In genomic region chr13:41050041-41050440, GRCh38 we compare ENCODE assay signal across 23 cellular contexts. TPM values are rescaled to one million over a fixed set of nuclear protein-coding genes. Genes with fewer than 3 reads are reported as not detected.
DNase-seq lines count a peak whose midpoint lies in the region; ATAC-seq and TF ChIP-seq lines count a peak whose summit lies in the region.
"Had no signal": no experiment of that assay in that cellular context is flagged by ENCODE, and none has a peak within 500 bp of the region (broad histone marks: within the 10 kb centered on the region; RNA-seq: fewer than 3 reads in every experiment).

No MANE protein-coding gene starts in this region.

- no peak overlapping the region for H3K4me3 Mint-ChIP-seq in activated CD8-positive, alpha-beta T cell treated with anti-CD3 and anti-CD28 coated beads for 36 hours
- H3K4me3 Mint-ChIP-seq in activated CD8-positive, alpha-beta T cell treated with anti-CD3 and anti-CD28 coated beads, Interleukin-2, amount 10 ng/mL, durations not matched to agents 7 days and 5 days: no peak overlapping the region
- H3K4me3 Mint-ChIP-seq: activated CD8-positive, alpha-beta memory T cell treated with anti-CD3 and anti-CD28 coated beads, Interleukin-2, amount 10 ng/mL, durations not matched to agents 7 days and 5 days; nephron had no signal

- no peak for TF ChIP-seq CTCF in activated CD8-positive, alpha-beta T cell treated with anti-CD3 and anti-CD28 coated beads for 36 hours (IDR thresholded peaks at IDR 0.05)
- no peak for TF ChIP-seq CTCF in cardiac fibroblast (IDR thresholded peaks at IDR 0.05; ENCODE audit: low read depth, low read length)
- TF ChIP-seq CTCF in gastrocnemius medialis (IDR thresholded peaks at IDR 0.05 in 4 of 5, conservative IDR thresholded peaks at IDR 0.05 in 1 of 5): no peak

- in situ Hi-C loops in gastrocnemius medialis (cut with MboI; ENCODE audit: low sequenced_read_pairs in 4 of 4): loop anchor here in 2 of 4 donors (10.0 to 25.0 kb wide), 3 partner anchors 75 to 263 kb away; partner anchors contain the start of gene SLC25A15 (in 1 of the 2)

- peaks cover 59% of the 10 kb centered on the region in 2 donors for H3K4me1 ChIP-seq in gastrocnemius medialis

- no peaks in the 10 kb centered on the region for H3K27me3 Mint-ChIP-seq in activated CD8-positive, alpha-beta T cell treated with anti-CD3 and anti-CD28 coated beads for 36 hours
- H3K27me3 Mint-ChIP-seq in activated CD8-positive, alpha-beta T cell treated with anti-CD3 and anti-CD28 coated beads, Interleukin-2, amount 10 ng/mL, durations not matched to agents 7 days and 5 days (ENCODE audit: low read depth): no peaks in the 10 kb centered on the region
- H3K27me3 Mint-ChIP-seq: activated CD8-positive, alpha-beta memory T cell treated with anti-CD3 and anti-CD28 coated beads, Interleukin-2, amount 10 ng/mL, durations not matched to agents 7 days and 5 days had no signal

- no peaks in the 10 kb centered on the region for H3K27me3 ChIP-seq in gastrocnemius medialis
- H3K27me3 ChIP-seq: BLaER1 had no signal

- POLR2A ChIA-PET in activated CD8-positive, alpha-beta T cell treated with anti-CD3 and anti-CD28 coated beads for 36 hours (lab: Charles Lee): interaction anchor here (1.3 to 1.7 kb wide), 2 partner anchors 8 to 11 kb away, joined by 3 to 4 read pairs; partner anchors contain the start of gene WBP4
- POLR2A ChIA-PET in activated CD8-positive, alpha-beta T cell treated with anti-CD3 and anti-CD28 coated beads, Interleukin-2, amount 10 ng/mL, durations not matched to agents 7 days and 5 days (lab: Charles Lee): no interaction called here

- H3K9me3 Mint-ChIP-seq in activated CD8-positive, alpha-beta T cell treated with anti-CD3 and anti-CD28 coated beads for 36 hours: peaks cover 5% of the 10 kb centered on the region
- H3K9me3 Mint-ChIP-seq in activated CD8-positive, alpha-beta T cell treated with anti-CD3 and anti-CD28 coated beads, Interleukin-2, amount 10 ng/mL, durations not matched to agents 7 days and 5 days (ENCODE audit: insufficient read depth): no peaks in the 10 kb centered on the region

- no peaks in the 10 kb centered on the region for H3K9me3 ChIP-seq in gastrocnemius medialis

- intact Hi-C loops in activated CD8-positive, alpha-beta T cell treated with anti-CD3 and anti-CD28 coated beads for 36 hours (cut with micrococcal nuclease): loop anchor here (5.0 to 10.0 kb wide), 2 partner anchors 68 to 145 kb away; partner anchors contain the start of gene KBTBD7
- intact Hi-C loops in gastrocnemius medialis (cut with DNase I; ENCODE audit: low total_unique reads): no loop called here

- no peak for TF ChIP-seq POLR2A in gastrocnemius medialis (IDR thresholded peaks at IDR 0.05)

- H3K36me3 Mint-ChIP-seq in activated CD8-positive, alpha-beta T cell treated with anti-CD3 and anti-CD28 coated beads for 36 hours (ENCODE audit: low read depth): peaks cover 20% of the 10 kb centered on the region
- peaks cover 31% of the 10 kb centered on the region for H3K36me3 Mint-ChIP-seq in activated CD8-positive, alpha-beta T cell treated with anti-CD3 and anti-CD28 coated beads, Interleukin-2, amount 10 ng/mL, durations not matched to agents 7 days and 5 days (ENCODE audit: low read depth)

- CTCF ChIA-PET in activated CD8-positive, alpha-beta T cell treated with anti-CD3 and anti-CD28 coated beads for 36 hours (lab: Charles Lee): interaction anchor here (0.7 to 2.4 kb wide), 4 partner anchors 10 to 75 kb away, joined by 3 to 11 read pairs (median 3); partner anchors contain the start of gene WBP4
- CTCF ChIA-PET in activated CD8-positive, alpha-beta T cell treated with anti-CD3 and anti-CD28 coated beads, Interleukin-2, amount 10 ng/mL, durations not matched to agents 7 days and 5 days (lab: Charles Lee): interaction anchor here (1.5 to 2.7 kb wide), 3 partner anchors 29 to 75 kb away, joined by 5 to 11 read pairs (median 7); partner anchors contain the start of gene ELF1

- H3K36me3 ChIP-seq in gastrocnemius medialis: no peaks in the 10 kb centered on the region

- peak; percentile 86 for ATAC-seq in activated CD8-positive, alpha-beta T cell treated with anti-CD3 and anti-CD28 coated beads for 36 hours
- ATAC-seq in activated CD8-positive, alpha-beta T cell treated with anti-CD3 and anti-CD28 coated beads, Interleukin-2, amount 10 ng/mL, durations not matched to agents 7 days and 5 days: no peak
- peak; percentile 75 to 85 for ATAC-seq in gastrocnemius medialis
- no peak for ATAC-seq in GM21423 (IDR thresholded peaks at IDR 0.05; ENCODE audit: unreplicated experiment)
- ATAC-seq: A549; activated CD8-positive, alpha-beta memory T cell treated with anti-CD3 and anti-CD28 coated beads, Interleukin-2, amount 10 ng/mL, durations not matched to agents 7 days and 5 days; Panc1 had no signal

- H3K27ac Mint-ChIP-seq in activated CD8-positive, alpha-beta T cell treated with anti-CD3 and anti-CD28 coated beads for 36 hours: no peak overlapping the region
- H3K27ac Mint-ChIP-seq in activated CD8-positive, alpha-beta T cell treated with anti-CD3 and anti-CD28 coated beads, Interleukin-2, amount 10 ng/mL, durations not matched to agents 7 days and 5 days: no peak overlapping the region
- H3K27ac Mint-ChIP-seq: activated CD8-positive, alpha-beta memory T cell treated with anti-CD3 and anti-CD28 coated beads, Interleukin-2, amount 10 ng/mL, durations not matched to agents 7 days and 5 days; nephron had no signal

- H3K27ac ChIP-seq in gastrocnemius medialis: peak overlapping the region; percentile 8 to 65 (median 34)
- H3K27ac ChIP-seq: A549, BLaER1, skin epidermis had no signal

- peaks cover 43% of the 10 kb centered on the region for H3K4me1 Mint-ChIP-seq in activated CD8-positive, alpha-beta T cell treated with anti-CD3 and anti-CD28 coated beads for 36 hours (ENCODE audit: low read depth)
- H3K4me1 Mint-ChIP-seq in activated CD8-positive, alpha-beta T cell treated with anti-CD3 and anti-CD28 coated beads, Interleukin-2, amount 10 ng/mL, durations not matched to agents 7 days and 5 days (ENCODE audit: low read depth): peaks cover 26% of the 10 kb centered on the region

- H3K4me3 ChIP-seq in cardiac fibroblast (replicated peaks in 1 of 2; ENCODE audit: low read depth in 2 of 2, low read length in 2 of 2) (no peak overlapping the region), gastrocnemius medialis (no peak overlapping the region)
- H3K4me3 ChIP-seq: A549, BLaER1, skin epidermis had no signal

- no peak for DNase-seq in activated CD8-positive, alpha-beta T cell treated with anti-CD3 and anti-CD28 coated beads for 36 hours
- DNase-seq in activated CD8-positive, alpha-beta T cell treated with anti-CD3 and anti-CD28 coated beads, Interleukin-2, amount 10 ng/mL, durations not matched to agents 7 days and 5 days: no peak
- DNase-seq in NOMO-1 (lab: John Stamatoyannopoulos, UW; ENCODE audit: unreplicated experiment in 2 of 2) (peak; percentile 56 to 82), cardiac fibroblast (ENCODE audit: low read depth in 2 of 2) (peak; percentile 18 to 50), gastrocnemius medialis (no peak), NCI-H1930 (lab: John Stamatoyannopoulos, UW) (no peak), glomerular visceral epithelial cell (ENCODE audit: extremely low spot score) (no peak)
- DNase-seq: activated CD4-positive, CD25-positive, alpha-beta regulatory T cell treated with anti-CD3 and anti-CD28 coated beads, Interleukin-2, amount 50 U/mL, for 72 hours; activated CD8-positive, alpha-beta memory T cell treated with anti-CD3 and anti-CD28 coated beads, Interleukin-2, amount 10 ng/mL, durations not matched to agents 7 days and 5 days; activated naive CD4-positive, alpha-beta T cell treated with Interleukin-2 at 50 U/mL for 16 hours; Kasumi-1; kidney glomerular epithelial cell; NCI-H1436; NCI-H2171 treated with DMSO at 0.1 percent for 48 hours; posterior cingulate gyrus; stimulated activated CD4-positive, alpha-beta T cell treated with anti-CD3 and anti-CD28 coated beads, Interleukin-2, amount 100 ng/mL, for 48 hours; T-helper 9 cell had no signal

RNA-seq across cellular contexts. Expression of gene WBP4, which starts 11.3 kb away (rescaled TPM):
- total RNA-seq in activated CD8-positive, alpha-beta T cell treated with anti-CD3 and anti-CD28 coated beads for 36 hours: 10 to 100 TPM in 1 of 2 experiments, 1 to 10 TPM in 1; 9.6 to 11.8 TPM
- 10 to 100 TPM in 1 of 2 experiments, 1 to 10 TPM in 1; 9.7 to 10.4 TPM for total RNA-seq in activated CD8-positive, alpha-beta T cell treated with anti-CD3 and anti-CD28 coated beads, Interleukin-2, amount 10 ng/mL, durations not matched to agents 7 days and 5 days
- total RNA-seq in gastrocnemius medialis: 10 to 100 TPM; 20.2 to 31.3 (median 25.5) TPM

RNA-seq across cellular contexts. Expression of gene ELF1, which starts 30.9 kb away (rescaled TPM):
- total RNA-seq in activated CD8-positive, alpha-beta T cell treated with anti-CD3 and anti-CD28 coated beads for 36 hours: 10 to 100 TPM; 85.2 to 88.2 TPM
- 100 to 1,000 TPM; 106 to 107 TPM for total RNA-seq in activated CD8-positive, alpha-beta T cell treated with anti-CD3 and anti-CD28 coated beads, Interleukin-2, amount 10 ng/mL, durations not matched to agents 7 days and 5 days
- total RNA-seq in gastrocnemius medialis: 10 to 100 TPM; 24.8 to 48.7 (median 33.7) TPM

Comparison
In these comparisons a context has a peak if more than half of its experiments do, and no peak if none do; other contexts are left out.
1. ATAC-seq: peak in activated CD8-positive, alpha-beta T cell treated with anti-CD3 and anti-CD28 coated beads for 36 hours (single experiment) and gastrocnemius medialis (2 of 2); none in activated CD8-positive, alpha-beta T cell treated with anti-CD3 and anti-CD28 coated beads, Interleukin-2, amount 10 ng/mL, durations not matched to agents 7 days and 5 days (single experiment) and GM21423 (single experiment).
2. DNase-seq: peak in NOMO-1 (2 of 2) and cardiac fibroblast (2 of 2); none in activated CD8-positive, alpha-beta T cell treated with anti-CD3 and anti-CD28 coated beads for 36 hours (single experiment), activated CD8-positive, alpha-beta T cell treated with anti-CD3 and anti-CD28 coated beads, Interleukin-2, amount 10 ng/mL, durations not matched to agents 7 days and 5 days (single experiment), gastrocnemius medialis (0 of 2), NCI-H1930 (0 of 2) and glomerular visceral epithelial cell (single experiment).